In genomic region chr18:23572012-23572411, GRCh38 we compare ENCODE assay signal across 2 cellular contexts.
TF ChIP-seq lines count a peak whose summit lies in the region.

No MANE protein-coding gene starts in this region.

TF ChIP-seq in GM23338, 12 proteins besides CTCF, POLR2A, EP300 and RAD21:
- TF ChIP-seq EZH2phosphoT487 (IDR thresholded peaks at IDR 0.05; ENCODE audit: unreplicated experiment) (no peak), JUNB (IDR thresholded peaks at IDR 0.05; ENCODE audit: unreplicated experiment) (no peak), ZNF114 (CRISPR knock-in tag; IDR thresholded peaks at IDR 0.05) (no peak), EZH2 (IDR thresholded peaks at IDR 0.05; ENCODE audit: low read depth, unreplicated experiment) (no peak), POLR2AphosphoS5 (IDR thresholded peaks at IDR 0.05; ENCODE audit: low read depth) (no peak), STAT1 (IDR thresholded peaks at IDR 0.05; ENCODE audit: unreplicated experiment) (no peak), NANOG (IDR thresholded peaks at IDR 0.05; ENCODE audit: borderline replicate concordance) (no peak), CREB1 (CRISPR knock-in tag; IDR thresholded peaks at IDR 0.05; ENCODE audit: low read depth) (no peak), ZNF331 (CRISPR knock-in tag; IDR thresholded peaks at IDR 0.05; ENCODE audit: low read depth) (no peak)
- TF ChIP-seq, protein P1, sequence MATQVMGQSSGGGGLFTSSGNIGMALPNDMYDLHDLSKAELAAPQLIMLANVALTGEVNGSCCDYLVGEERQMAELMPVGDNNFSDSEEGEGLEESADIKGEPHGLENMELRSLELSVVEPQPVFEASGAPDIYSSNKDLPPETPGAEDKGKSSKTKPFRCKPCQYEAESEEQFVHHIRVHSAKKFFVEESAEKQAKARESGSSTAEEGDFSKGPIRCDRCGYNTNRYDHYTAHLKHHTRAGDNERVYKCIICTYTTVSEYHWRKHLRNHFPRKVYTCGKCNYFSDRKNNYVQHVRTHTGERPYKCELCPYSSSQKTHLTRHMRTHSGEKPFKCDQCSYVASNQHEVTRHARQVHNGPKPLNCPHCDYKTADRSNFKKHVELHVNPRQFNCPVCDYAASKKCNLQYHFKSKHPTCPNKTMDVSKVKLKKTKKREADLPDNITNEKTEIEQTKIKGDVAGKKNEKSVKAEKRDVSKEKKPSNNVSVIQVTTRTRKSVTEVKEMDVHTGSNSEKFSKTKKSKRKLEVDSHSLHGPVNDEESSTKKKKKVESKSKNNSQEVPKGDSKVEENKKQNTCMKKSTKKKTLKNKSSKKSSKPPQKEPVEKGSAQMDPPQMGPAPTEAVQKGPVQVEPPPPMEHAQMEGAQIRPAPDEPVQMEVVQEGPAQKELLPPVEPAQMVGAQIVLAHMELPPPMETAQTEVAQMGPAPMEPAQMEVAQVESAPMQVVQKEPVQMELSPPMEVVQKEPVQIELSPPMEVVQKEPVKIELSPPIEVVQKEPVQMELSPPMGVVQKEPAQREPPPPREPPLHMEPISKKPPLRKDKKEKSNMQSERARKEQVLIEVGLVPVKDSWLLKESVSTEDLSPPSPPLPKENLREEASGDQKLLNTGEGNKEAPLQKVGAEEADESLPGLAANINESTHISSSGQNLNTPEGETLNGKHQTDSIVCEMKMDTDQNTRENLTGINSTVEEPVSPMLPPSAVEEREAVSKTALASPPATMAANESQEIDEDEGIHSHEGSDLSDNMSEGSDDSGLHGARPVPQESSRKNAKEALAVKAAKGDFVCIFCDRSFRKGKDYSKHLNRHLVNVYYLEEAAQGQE (IDR thresholded peaks at IDR 0.05; ENCODE audit: unreplicated experiment), result no peak
- TF ChIP-seq, protein P2, sequence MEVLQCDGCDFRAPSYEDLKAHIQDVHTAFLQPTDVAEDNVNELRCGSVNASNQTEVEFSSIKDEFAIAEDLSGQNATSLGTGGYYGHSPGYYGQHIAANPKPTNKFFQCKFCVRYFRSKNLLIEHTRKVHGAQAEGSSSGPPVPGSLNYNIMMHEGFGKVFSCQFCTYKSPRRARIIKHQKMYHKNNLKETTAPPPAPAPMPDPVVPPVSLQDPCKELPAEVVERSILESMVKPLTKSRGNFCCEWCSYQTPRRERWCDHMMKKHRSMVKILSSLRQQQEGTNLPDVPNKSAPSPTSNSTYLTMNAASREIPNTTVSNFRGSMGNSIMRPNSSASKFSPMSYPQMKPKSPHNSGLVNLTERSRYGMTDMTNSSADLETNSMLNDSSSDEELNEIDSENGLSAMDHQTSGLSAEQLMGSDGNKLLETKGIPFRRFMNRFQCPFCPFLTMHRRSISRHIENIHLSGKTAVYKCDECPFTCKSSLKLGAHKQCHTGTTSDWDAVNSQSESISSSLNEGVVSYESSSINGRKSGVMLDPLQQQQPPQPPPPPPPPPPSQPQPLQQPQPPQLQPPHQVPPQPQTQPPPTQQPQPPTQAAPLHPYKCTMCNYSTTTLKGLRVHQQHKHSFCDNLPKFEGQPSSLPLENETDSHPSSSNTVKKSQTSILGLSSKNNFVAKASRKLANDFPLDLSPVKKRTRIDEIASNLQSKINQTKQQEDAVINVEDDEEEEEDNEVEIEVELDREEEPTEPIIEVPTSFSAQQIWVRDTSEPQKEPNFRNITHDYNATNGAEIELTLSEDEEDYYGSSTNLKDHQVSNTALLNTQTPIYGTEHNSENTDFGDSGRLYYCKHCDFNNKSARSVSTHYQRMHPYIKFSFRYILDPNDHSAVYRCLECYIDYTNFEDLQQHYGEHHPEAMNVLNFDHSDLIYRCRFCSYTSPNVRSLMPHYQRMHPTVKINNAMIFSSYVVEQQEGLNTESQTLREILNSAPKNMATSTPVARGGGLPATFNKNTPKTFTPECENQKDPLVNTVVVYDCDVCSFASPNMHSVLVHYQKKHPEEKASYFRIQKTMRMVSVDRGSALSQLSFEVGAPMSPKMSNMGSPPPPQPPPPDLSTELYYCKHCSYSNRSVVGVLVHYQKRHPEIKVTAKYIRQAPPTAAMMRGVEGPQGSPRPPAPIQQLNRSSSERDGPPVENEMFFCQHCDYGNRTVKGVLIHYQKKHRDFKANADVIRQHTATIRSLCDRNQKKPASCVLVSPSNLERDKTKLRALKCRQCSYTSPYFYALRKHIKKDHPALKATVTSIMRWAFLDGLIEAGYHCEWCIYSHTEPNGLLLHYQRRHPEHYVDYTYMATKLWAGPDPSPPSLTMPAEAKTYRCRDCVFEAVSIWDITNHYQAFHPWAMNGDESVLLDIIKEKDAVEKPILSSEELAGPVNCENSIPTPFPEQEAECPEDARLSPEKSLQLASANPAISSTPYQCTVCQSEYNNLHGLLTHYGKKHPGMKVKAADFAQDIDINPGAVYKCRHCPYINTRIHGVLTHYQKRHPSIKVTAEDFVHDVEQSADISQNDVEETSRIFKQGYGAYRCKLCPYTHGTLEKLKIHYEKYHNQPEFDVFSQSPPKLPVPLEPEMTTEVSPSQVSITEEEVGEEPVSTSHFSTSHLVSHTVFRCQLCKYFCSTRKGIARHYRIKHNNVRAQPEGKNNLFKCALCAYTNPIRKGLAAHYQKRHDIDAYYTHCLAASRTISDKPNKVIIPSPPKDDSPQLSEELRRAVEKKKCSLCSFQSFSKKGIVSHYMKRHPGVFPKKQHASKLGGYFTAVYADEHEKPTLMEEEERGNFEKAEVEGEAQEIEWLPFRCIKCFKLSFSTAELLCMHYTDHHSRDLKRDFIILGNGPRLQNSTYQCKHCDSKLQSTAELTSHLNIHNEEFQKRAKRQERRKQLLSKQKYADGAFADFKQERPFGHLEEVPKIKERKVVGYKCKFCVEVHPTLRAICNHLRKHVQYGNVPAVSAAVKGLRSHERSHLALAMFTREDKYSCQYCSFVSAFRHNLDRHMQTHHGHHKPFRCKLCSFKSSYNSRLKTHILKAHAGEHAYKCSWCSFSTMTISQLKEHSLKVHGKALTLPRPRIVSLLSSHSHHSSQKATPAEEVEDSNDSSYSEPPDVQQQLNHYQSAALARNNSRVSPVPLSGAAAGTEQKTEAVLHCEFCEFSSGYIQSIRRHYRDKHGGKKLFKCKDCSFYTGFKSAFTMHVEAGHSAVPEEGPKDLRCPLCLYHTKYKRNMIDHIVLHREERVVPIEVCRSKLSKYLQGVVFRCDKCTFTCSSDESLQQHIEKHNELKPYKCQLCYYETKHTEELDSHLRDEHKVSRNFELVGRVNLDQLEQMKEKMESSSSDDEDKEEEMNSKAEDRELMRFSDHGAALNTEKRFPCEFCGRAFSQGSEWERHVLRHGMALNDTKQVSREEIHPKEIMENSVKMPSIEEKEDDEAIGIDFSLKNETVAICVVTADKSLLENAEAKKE (CRISPR knock-in tag; IDR thresholded peaks at IDR 0.05), result no peak
- TF ChIP-seq, protein P3, sequence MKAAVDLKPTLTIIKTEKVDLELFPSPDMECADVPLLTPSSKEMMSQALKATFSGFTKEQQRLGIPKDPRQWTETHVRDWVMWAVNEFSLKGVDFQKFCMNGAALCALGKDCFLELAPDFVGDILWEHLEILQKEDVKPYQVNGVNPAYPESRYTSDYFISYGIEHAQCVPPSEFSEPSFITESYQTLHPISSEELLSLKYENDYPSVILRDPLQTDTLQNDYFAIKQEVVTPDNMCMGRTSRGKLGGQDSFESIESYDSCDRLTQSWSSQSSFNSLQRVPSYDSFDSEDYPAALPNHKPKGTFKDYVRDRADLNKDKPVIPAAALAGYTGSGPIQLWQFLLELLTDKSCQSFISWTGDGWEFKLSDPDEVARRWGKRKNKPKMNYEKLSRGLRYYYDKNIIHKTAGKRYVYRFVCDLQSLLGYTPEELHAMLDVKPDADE (IDR thresholded peaks at IDR 0.05), result no peak

TF ChIP-seq in HepG2, 621 proteins besides CTCF, POLR2A, EP300 and RAD21 (continued from another document and continues in another):
- TF ChIP-seq MED8 (CRISPR knock-in tag; IDR thresholded peaks at IDR 0.05; ENCODE audit: insufficient replicate concordance) (no peak), ZNF251 (CRISPR knock-in tag; IDR thresholded peaks at IDR 0.05) (no peak), ZNF331 (CRISPR knock-in tag; IDR thresholded peaks at IDR 0.05) (0 out of 2 replicates have a peak, but pooled peaks have one; percentile 37), FOXO1 (CRISPR knock-in tag; IDR thresholded peaks at IDR 0.05) (0 out of 2 replicates have a peak, but pooled peaks have one; percentile 17), ZNF180 (CRISPR knock-in tag; IDR thresholded peaks at IDR 0.05; ENCODE audit: borderline replicate concordance, low read depth) (no peak), ZNF580 (CRISPR knock-in tag; IDR thresholded peaks at IDR 0.05; ENCODE audit: borderline replicate concordance, low read depth) (no peak), RXRB (CRISPR knock-in tag; IDR thresholded peaks at IDR 0.05; ENCODE audit: borderline replicate concordance) (peak; percentile 96), TFAP4 (IDR thresholded peaks at IDR 0.05; ENCODE audit: borderline replicate concordance, low read depth) (no peak), RFXANK (CRISPR knock-in tag; IDR thresholded peaks at IDR 0.05) (no peak), ZNF772 (CRISPR knock-in tag; IDR thresholded peaks at IDR 0.05) (no peak), ZNF10 (CRISPR knock-in tag; IDR thresholded peaks at IDR 0.05; ENCODE audit: borderline replicate concordance, low read depth) (no peak), SAFB2 (CRISPR knock-in tag; IDR thresholded peaks at IDR 0.05; ENCODE audit: borderline replicate concordance, low read depth) (no peak), BHLHE40 (IDR thresholded peaks at IDR 0.05; ENCODE audit: low read length) (no peak), SOX13 (IDR thresholded peaks at IDR 0.05) (no peak), SOX13 (CRISPR knock-in tag; conservative IDR thresholded peaks at IDR 0.05 in 1 of 2, IDR thresholded peaks at IDR 0.05 in 1 of 2) (peak in 1 of 2 experiments; percentile 71; a peak in 2 of 4 replicates), ZNF451 (CRISPR knock-in tag; IDR thresholded peaks at IDR 0.05) (no peak), HDAC6 (IDR thresholded peaks at IDR 0.05; ENCODE audit: low read depth, low read length) (no peak)
- TF ChIP-seq, protein P4, sequence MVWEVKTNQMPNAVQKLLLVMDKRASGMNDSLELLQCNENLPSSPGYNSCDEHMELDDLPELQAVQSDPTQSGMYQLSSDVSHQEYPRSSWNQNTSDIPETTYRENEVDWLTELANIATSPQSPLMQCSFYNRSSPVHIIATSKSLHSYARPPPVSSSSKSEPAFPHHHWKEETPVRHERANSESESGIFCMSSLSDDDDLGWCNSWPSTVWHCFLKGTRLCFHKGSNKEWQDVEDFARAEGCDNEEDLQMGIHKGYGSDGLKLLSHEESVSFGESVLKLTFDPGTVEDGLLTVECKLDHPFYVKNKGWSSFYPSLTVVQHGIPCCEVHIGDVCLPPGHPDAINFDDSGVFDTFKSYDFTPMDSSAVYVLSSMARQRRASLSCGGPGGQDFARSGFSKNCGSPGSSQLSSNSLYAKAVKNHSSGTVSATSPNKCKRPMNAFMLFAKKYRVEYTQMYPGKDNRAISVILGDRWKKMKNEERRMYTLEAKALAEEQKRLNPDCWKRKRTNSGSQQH (CRISPR knock-in tag; IDR thresholded peaks at IDR 0.05; ENCODE audit: low read depth), result no peak
- TF ChIP-seq, protein P5, sequence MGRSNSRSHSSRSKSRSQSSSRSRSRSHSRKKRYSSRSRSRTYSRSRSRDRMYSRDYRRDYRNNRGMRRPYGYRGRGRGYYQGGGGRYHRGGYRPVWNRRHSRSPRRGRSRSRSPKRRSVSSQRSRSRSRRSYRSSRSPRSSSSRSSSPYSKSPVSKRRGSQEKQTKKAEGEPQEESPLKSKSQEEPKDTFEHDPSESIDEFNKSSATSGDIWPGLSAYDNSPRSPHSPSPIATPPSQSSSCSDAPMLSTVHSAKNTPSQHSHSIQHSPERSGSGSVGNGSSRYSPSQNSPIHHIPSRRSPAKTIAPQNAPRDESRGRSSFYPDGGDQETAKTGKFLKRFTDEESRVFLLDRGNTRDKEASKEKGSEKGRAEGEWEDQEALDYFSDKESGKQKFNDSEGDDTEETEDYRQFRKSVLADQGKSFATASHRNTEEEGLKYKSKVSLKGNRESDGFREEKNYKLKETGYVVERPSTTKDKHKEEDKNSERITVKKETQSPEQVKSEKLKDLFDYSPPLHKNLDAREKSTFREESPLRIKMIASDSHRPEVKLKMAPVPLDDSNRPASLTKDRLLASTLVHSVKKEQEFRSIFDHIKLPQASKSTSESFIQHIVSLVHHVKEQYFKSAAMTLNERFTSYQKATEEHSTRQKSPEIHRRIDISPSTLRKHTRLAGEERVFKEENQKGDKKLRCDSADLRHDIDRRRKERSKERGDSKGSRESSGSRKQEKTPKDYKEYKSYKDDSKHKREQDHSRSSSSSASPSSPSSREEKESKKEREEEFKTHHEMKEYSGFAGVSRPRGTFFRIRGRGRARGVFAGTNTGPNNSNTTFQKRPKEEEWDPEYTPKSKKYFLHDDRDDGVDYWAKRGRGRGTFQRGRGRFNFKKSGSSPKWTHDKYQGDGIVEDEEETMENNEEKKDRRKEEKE (IDR thresholded peaks at IDR 0.05), result no peak
- TF ChIP-seq, protein P6, sequence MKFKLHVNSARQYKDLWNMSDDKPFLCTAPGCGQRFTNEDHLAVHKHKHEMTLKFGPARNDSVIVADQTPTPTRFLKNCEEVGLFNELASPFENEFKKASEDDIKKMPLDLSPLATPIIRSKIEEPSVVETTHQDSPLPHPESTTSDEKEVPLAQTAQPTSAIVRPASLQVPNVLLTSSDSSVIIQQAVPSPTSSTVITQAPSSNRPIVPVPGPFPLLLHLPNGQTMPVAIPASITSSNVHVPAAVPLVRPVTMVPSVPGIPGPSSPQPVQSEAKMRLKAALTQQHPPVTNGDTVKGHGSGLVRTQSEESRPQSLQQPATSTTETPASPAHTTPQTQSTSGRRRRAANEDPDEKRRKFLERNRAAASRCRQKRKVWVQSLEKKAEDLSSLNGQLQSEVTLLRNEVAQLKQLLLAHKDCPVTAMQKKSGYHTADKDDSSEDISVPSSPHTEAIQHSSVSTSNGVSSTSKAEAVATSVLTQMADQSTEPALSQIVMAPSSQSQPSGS (CRISPR knock-in tag; IDR thresholded peaks at IDR 0.05), result 0 out of 2 replicates have a peak, but pooled peaks have one; percentile 14
- TF ChIP-seq, protein P7, sequence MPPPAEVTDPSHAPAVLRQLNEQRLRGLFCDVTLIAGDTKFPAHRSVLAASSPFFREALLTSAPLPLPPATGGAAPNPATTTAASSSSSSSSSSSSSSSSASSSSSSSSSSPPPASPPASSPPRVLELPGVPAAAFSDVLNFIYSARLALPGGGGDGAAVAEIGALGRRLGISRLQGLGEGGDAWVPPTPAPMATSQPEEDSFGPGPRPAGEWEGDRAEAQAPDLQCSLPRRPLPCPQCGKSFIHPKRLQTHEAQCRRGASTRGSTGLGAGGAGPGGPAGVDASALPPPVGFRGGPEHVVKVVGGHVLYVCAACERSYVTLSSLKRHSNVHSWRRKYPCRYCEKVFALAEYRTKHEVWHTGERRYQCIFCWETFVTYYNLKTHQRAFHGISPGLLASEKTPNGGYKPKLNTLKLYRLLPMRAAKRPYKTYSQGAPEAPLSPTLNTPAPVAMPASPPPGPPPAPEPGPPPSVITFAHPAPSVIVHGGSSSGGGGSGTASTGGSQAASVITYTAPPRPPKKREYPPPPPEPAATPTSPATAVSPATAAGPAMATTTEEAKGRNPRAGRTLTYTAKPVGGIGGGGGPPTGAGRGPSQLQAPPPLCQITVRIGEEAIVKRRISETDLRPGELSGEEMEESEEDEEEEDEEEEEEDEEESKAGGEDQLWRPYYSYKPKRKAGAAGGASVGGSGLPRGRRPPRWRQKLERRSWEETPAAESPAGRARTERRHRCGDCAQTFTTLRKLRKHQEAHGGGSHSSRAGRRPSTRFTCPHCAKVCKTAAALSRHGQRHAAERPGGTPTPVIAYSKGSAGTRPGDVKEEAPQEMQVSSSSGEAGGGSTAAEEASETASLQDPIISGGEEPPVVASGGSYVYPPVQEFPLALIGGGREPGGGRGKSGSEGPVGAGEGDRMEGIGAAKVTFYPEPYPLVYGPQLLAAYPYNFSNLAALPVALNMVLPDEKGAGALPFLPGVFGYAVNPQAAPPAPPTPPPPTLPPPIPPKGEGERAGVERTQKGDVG (CRISPR knock-in tag; IDR thresholded peaks at IDR 0.05; ENCODE audit: borderline replicate concordance), result no peak
